In the genomic region with DNA sequence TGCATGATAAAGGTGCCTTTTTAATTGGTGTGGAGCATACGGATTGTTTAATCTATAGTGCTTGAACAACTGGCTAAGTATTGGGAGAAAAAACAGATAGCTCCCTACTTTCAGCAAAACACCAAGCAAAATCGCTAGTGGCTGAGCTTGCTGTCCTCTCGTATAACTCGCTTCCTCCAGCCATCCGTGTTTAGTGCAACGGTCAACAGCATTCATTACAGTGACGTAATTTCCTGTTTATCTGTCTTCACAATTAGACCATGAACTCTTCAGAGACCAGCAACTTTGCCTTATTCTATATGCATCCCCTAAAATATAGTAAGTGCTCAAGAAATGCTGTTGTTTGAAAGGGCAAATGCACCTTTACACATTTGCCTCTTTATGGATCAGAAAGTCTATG, we compare ENCODE assay signal across 19 cellular contexts.
DNase-seq lines count a peak whose midpoint lies in the region; ATAC-seq, FAIRE-seq and TF ChIP-seq lines count a peak whose summit lies in the region.
"Had no signal": no experiment of that assay in that cellular context is flagged by ENCODE, and none has a peak within 500 bp of the region (broad histone marks: within the 10 kb centered on the region; RNA-seq: fewer than 3 reads in every experiment).

No MANE protein-coding gene starts in this region.

- no peak overlapping the region for H3K27ac Mint-ChIP-seq in activated T-cell treated with anti-CD3 and anti-CD28 coated beads, Interleukin-2, amount 50 U/mL, for 24 hours
- no peak overlapping the region for H3K27ac Mint-ChIP-seq in activated T-helper 17 cell treated with anti-CD3 and anti-CD28 coated beads, Interleukin-2, amount 50 U/mL, for 72 hours
- H3K27ac Mint-ChIP-seq: CD8-positive, alpha-beta T cell; HFFc6 had no signal

- ATAC-seq in K562, result no peak
- ATAC-seq in activated T-helper 17 cell treated with anti-CD3 and anti-CD28 coated beads, Interleukin-2, amount 50 U/mL, for 72 hours (replicated peaks), result no peak
- ATAC-seq: A549; CD8-positive, alpha-beta T cell; GM12878 had no signal

- TF ChIP-seq POLR2A in K562 (conservative IDR thresholded peaks at IDR 0.05), result no peak

- H3K36me3 Mint-ChIP-seq in activated T-cell treated with anti-CD3 and anti-CD28 coated beads, Interleukin-2, amount 50 U/mL, for 24 hours (ENCODE audit: low read depth), result no peaks in the 10 kb centered on the region
- H3K36me3 Mint-ChIP-seq in activated T-helper 17 cell treated with anti-CD3 and anti-CD28 coated beads, Interleukin-2, amount 50 U/mL, for 72 hours (ENCODE audit: low read depth), result no peaks in the 10 kb centered on the region
- H3K36me3 Mint-ChIP-seq: CD8-positive, alpha-beta T cell had no signal

- H3K4me1 ChIP-seq in HEK293 (ENCODE audit: control insufficient read depth, insufficient read depth, low read length), result no peaks in the 10 kb centered on the region
- peaks cover 4 to 24% of the 10 kb centered on the region in 2 experiments; a peak in 4 of 5 replicates for H3K4me1 ChIP-seq in K562 (replicated peaks in 1 of 2; ENCODE audit: control insufficient read depth in 2 of 2, insufficient read depth in 2 of 2, low read length in 2 of 2)
- H3K4me1 ChIP-seq: A549 had no signal

- H3K36me3 ChIP-seq in HEK293 (ENCODE audit: control insufficient read depth in 2 of 2, insufficient read depth in 1 of 2, low read length in 2 of 2) (no peaks in the 10 kb centered on the region), K562 (ENCODE audit: control insufficient read depth, insufficient read depth, low read length) (no peaks in the 10 kb centered on the region)

- no peaks in the 10 kb centered on the region for H3K9me1 ChIP-seq in K562 (ENCODE audit: control insufficient read depth, insufficient read depth, low read length)

- no peak for FAIRE-seq in K562 (lab: Jason Lieb, UNC)
- FAIRE-seq: A549, GM12878, H54 had no signal

- no peaks in the 10 kb centered on the region for H3K27me3 Mint-ChIP-seq in activated T-cell treated with anti-CD3 and anti-CD28 coated beads, Interleukin-2, amount 50 U/mL, for 24 hours
- peaks cover 3% of the 10 kb centered on the region for H3K27me3 Mint-ChIP-seq in activated T-helper 17 cell treated with anti-CD3 and anti-CD28 coated beads, Interleukin-2, amount 50 U/mL, for 72 hours

- WGBS in K562 (ENCODE audit: insufficient coverage, low coverage, missing lambda C conversion rate), result 34% methylated on average over 7 of the region's 7 CpGs

- no peak overlapping the region for H3K9ac ChIP-seq in K562 (ENCODE audit: insufficient read depth in 1 of 2, low read depth in 2 of 2, low read length in 2 of 2)
- H3K9ac ChIP-seq: KMS-11 had no signal

- H3K4me1 Mint-ChIP-seq in activated T-cell treated with anti-CD3 and anti-CD28 coated beads, Interleukin-2, amount 50 U/mL, for 24 hours (ENCODE audit: low read depth), result no peaks in the 10 kb centered on the region
- H3K4me1 Mint-ChIP-seq in activated T-helper 17 cell treated with anti-CD3 and anti-CD28 coated beads, Interleukin-2, amount 50 U/mL, for 72 hours, result no peaks in the 10 kb centered on the region

- TF ChIP-seq RAD21 in K562 (CRISPR knock-in tag; conservative IDR thresholded peaks at IDR 0.05 in 1 of 2, IDR thresholded peaks at IDR 0.05 in 1 of 2), result no peak

- in situ Hi-C loops in K562 (cut with MboI), result no loop called here

- DNase-seq in NCI-H748 (lab: John Stamatoyannopoulos, UW; ENCODE audit: unreplicated experiment) (peak; percentile 15), NCI-H748 treated with DMSO at 0.1 percent for 48 hours (lab: John Stamatoyannopoulos, UW) (no peak), K562 (ENCODE audit: extremely low read depth in 1 of 4, low spot score in 3 of 4) (no peak), NOMO-1 (lab: John Stamatoyannopoulos, UW; ENCODE audit: unreplicated experiment in 2 of 2) (no peak)
- no peak for DNase-seq in activated T-cell treated with anti-CD3 and anti-CD28 coated beads, Interleukin-2, amount 50 U/mL, for 24 hours
- DNase-seq: AML-193; Calu3; CD8-positive, alpha-beta T cell; DMS79 treated with DMSO at 0.1 percent for 48 hours; EL; HCEC 1CT; HFFc6 had no signal

- H4K20me1 ChIP-seq in K562 (replicated peaks; ENCODE audit: control insufficient read depth, insufficient read depth, low read length), result no peaks in the 10 kb centered on the region

- H3K27me3 ChIP-seq in K562 (ENCODE audit: control insufficient read depth in 2 of 2, insufficient read depth in 2 of 2, low read length in 2 of 2), result 0 out of 5 replicates have a peak, but pooled peaks cover 0 to 4% of the 10 kb centered on the region in 2 experiments

- peak overlapping the region; percentile 73 for H2AFZ ChIP-seq in K562 (ENCODE audit: low read depth, low read length)

- H3K4me3 Mint-ChIP-seq in activated T-cell treated with anti-CD3 and anti-CD28 coated beads, Interleukin-2, amount 50 U/mL, for 24 hours, result no peak overlapping the region
- H3K4me3 Mint-ChIP-seq in activated T-helper 17 cell treated with anti-CD3 and anti-CD28 coated beads, Interleukin-2, amount 50 U/mL, for 72 hours, result no peak overlapping the region
- H3K4me3 Mint-ChIP-seq: CD8-positive, alpha-beta T cell; HFFc6 had no signal

- BruUV-seq in K562 (replicated peaks; lab: Mats Ljungman, UMichigan), result no TSS peak

- CTCF ChIA-PET in HEK293 (lab: Yijun Ruan, JAX) (no interaction called here), K562 (lab: Yijun Ruan, JAX; ENCODE audit: low intra/inter-chr PET ratio) (no interaction called here)

- TF ChIP-seq CTCF in HEK293 (tag by site-specific recombination; IDR thresholded peaks at IDR 0.05), result no peak
- TF ChIP-seq CTCF in K562 (IDR thresholded peaks at IDR 0.05 in 2 of 3, conservative IDR thresholded peaks at IDR 0.05 in 1 of 3; ENCODE audit: insufficient read depth in 2 of 3, low read depth in 1 of 3, low read length in 3 of 3), result no peak

- peak overlapping the region; percentile 25 for H3K4me2 ChIP-seq in K562 (ENCODE audit: insufficient read depth, low read length)
- H3K4me2 ChIP-seq: A549, KMS-11 had no signal

- H3K9me3 ChIP-seq in HEK293 (ENCODE audit: control insufficient read depth, insufficient read depth, low read depth, low read length) (no peaks in the 10 kb centered on the region), K562 (replicated peaks; ENCODE audit: control insufficient read depth, insufficient read depth, low read depth, low read length) (no peaks in the 10 kb centered on the region)
- H3K9me3 ChIP-seq: A549 had no signal

- POLR2A ChIA-PET in HEK293 (lab: Yijun Ruan, JAX) (no interaction called here), K562 (lab: Yijun Ruan, JAX) (no interaction called here)

- intact Hi-C loops in K562 (cut with micrococcal nuclease), result no loop called here

- no peaks in the 10 kb centered on the region for H3K9me3 Mint-ChIP-seq in activated T-cell treated with anti-CD3 and anti-CD28 coated beads, Interleukin-2, amount 50 U/mL, for 24 hours
- peaks cover under 1% of the 10 kb centered on the region for H3K9me3 Mint-ChIP-seq in activated T-helper 17 cell treated with anti-CD3 and anti-CD28 coated beads, Interleukin-2, amount 50 U/mL, for 72 hours
- H3K9me3 Mint-ChIP-seq: CD8-positive, alpha-beta T cell had no signal

- H3K27ac ChIP-seq in HEK293 (ENCODE audit: extremely low read depth, low read depth, low read length) (no peak overlapping the region), K562 (ENCODE audit: extremely low read depth, low read depth, low read length) (no peak overlapping the region)
- H3K27ac ChIP-seq: 22Rv1, A549, KMS-11 had no signal

- TF ChIP-seq EP300 in K562 (IDR thresholded peaks at IDR 0.05; ENCODE audit: low read length), result no peak

- H3K79me2 ChIP-seq in K562 (ENCODE audit: control insufficient read depth, insufficient read depth, low read length), result no peaks in the 10 kb centered on the region

- H3K4me3 ChIP-seq in HEK293 (ENCODE audit: low read depth, low read length) (no peak overlapping the region), K562 (no peak overlapping the region)
- H3K4me3 ChIP-seq: A549, GM12878 had no signal

TF ChIP-seq in HEK293, 187 proteins besides CTCF, POLR2A, EP300 and RAD21:
- TF ChIP-seq ZNF670 (tag by site-specific recombination; IDR thresholded peaks at IDR 0.05; ENCODE audit: low read depth) (no peak), YY1 (tag by site-specific recombination; IDR thresholded peaks at IDR 0.05) (no peak), ATF2 (tag by site-specific recombination; IDR thresholded peaks at IDR 0.05; ENCODE audit: low read depth) (0 out of 2 replicates have a peak, but pooled peaks have one; percentile 16), ZNF426 (tag by site-specific recombination; IDR thresholded peaks at IDR 0.05) (no peak)
TF ChIP-seq in HEK293: peak in this region for 1.

TF ChIP-seq in K562, 482 proteins besides CTCF, POLR2A, EP300 and RAD21 (continues in another document):
- TF ChIP-seq KDM2B (CRISPR knock-in tag; IDR thresholded peaks at IDR 0.05) (no peak), STAG1 (CRISPR knock-in tag; IDR thresholded peaks at IDR 0.05; ENCODE audit: borderline replicate concordance) (no peak), POLR3A (IDR thresholded peaks at IDR 0.05; ENCODE audit: borderline replicate concordance, extremely low read depth, insufficient read depth, insufficient read length) (no peak), ZNF76 (CRISPR knock-in tag; IDR thresholded peaks at IDR 0.05; ENCODE audit: borderline replicate concordance) (no peak), KDM1A (IDR thresholded peaks at IDR 0.05) (no peak), ZNF589 (CRISPR knock-in tag; IDR thresholded peaks at IDR 0.05; ENCODE audit: low read depth) (no peak), DACH1 (IDR thresholded peaks at IDR 0.05; ENCODE audit: partially characterized antibody) (no peak)
- TF ChIP-seq, protein P1, sequence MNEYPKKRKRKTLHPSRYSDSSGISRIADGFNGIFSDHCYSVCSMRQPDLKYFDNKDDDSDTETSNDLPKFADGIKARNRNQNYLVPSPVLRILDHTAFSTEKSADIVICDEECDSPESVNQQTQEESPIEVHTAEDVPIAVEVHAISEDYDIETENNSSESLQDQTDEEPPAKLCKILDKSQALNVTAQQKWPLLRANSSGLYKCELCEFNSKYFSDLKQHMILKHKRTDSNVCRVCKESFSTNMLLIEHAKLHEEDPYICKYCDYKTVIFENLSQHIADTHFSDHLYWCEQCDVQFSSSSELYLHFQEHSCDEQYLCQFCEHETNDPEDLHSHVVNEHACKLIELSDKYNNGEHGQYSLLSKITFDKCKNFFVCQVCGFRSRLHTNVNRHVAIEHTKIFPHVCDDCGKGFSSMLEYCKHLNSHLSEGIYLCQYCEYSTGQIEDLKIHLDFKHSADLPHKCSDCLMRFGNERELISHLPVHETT (CRISPR knock-in tag; conservative IDR thresholded peaks at IDR 0.05 in 1 of 2, IDR thresholded peaks at IDR 0.05 in 1 of 2), result no peak
- TF ChIP-seq, protein P2, sequence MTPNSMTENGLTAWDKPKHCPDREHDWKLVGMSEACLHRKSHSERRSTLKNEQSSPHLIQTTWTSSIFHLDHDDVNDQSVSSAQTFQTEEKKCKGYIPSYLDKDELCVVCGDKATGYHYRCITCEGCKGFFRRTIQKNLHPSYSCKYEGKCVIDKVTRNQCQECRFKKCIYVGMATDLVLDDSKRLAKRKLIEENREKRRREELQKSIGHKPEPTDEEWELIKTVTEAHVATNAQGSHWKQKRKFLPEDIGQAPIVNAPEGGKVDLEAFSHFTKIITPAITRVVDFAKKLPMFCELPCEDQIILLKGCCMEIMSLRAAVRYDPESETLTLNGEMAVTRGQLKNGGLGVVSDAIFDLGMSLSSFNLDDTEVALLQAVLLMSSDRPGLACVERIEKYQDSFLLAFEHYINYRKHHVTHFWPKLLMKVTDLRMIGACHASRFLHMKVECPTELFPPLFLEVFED (CRISPR knock-in tag; conservative IDR thresholded peaks at IDR 0.05), result no peak
